ENCODE assay signal across 15 cellular contexts in genomic region chr22:49815641-49816071, GRCh38. TPM values are rescaled to one million over a fixed set of nuclear protein-coding genes. Genes with fewer than 3 reads are reported as not detected.
DNase-seq lines count a peak whose midpoint lies in the region; ATAC-seq, FAIRE-seq and TF ChIP-seq lines count a peak whose summit lies in the region.
"Had no signal": no experiment of that assay in that cellular context is flagged by ENCODE, and none has a peak within 500 bp of the region (broad histone marks: within the 10 kb centered on the region; RNA-seq: fewer than 3 reads in every experiment).

No MANE protein-coding gene starts in this region.

- H3K4me3 Mint-ChIP-seq in activated CD4-positive, alpha-beta memory T cell treated with anti-CD3 and anti-CD28 coated beads, Interleukin-2, amount 10 ng/mL, durations not matched to agents 7 days and 5 days, result no peak overlapping the region
- no peak overlapping the region for H3K4me3 Mint-ChIP-seq in stimulated activated naive CD8-positive, alpha-beta T cell treated with anti-CD3 and anti-CD28 coated beads, Interleukin-15, amount 100 ng/mL, for 72 hours
- H3K4me3 Mint-ChIP-seq in activated T-helper 1 cell treated with anti-CD3 and anti-CD28 coated beads, Interleukin-12 subunit alpha, Interleukin-12 subunit beta, Interleukin-2, Interleukin-4 antibody, amounts not matched to agents 30 ng/mL and 10 ng/mL and 1 ng/mL, durations not matched to agents 14 hours and 24 hours and 36 hours, result no peak overlapping the region
- H3K4me3 Mint-ChIP-seq: brain had no signal

- no peaks in the 10 kb centered on the region for H3K9me3 Mint-ChIP-seq in activated CD4-positive, alpha-beta memory T cell treated with anti-CD3 and anti-CD28 coated beads, Interleukin-2, amount 10 ng/mL, durations not matched to agents 7 days and 5 days
- no peaks in the 10 kb centered on the region for H3K9me3 Mint-ChIP-seq in stimulated activated naive CD8-positive, alpha-beta T cell treated with anti-CD3 and anti-CD28 coated beads, Interleukin-15, amount 100 ng/mL, for 72 hours
- H3K9me3 Mint-ChIP-seq in activated T-helper 1 cell treated with anti-CD3 and anti-CD28 coated beads, Interleukin-12 subunit alpha, Interleukin-12 subunit beta, Interleukin-2, Interleukin-4 antibody, amounts not matched to agents 30 ng/mL and 10 ng/mL and 1 ng/mL, durations not matched to agents 14 hours and 24 hours and 36 hours, result no peaks in the 10 kb centered on the region

- peaks cover 65% of the 10 kb centered on the region for H3K36me3 Mint-ChIP-seq in activated CD4-positive, alpha-beta memory T cell treated with anti-CD3 and anti-CD28 coated beads, Interleukin-2, amount 10 ng/mL, durations not matched to agents 7 days and 5 days (ENCODE audit: low read depth)
- H3K36me3 Mint-ChIP-seq in activated T-helper 1 cell treated with anti-CD3 and anti-CD28 coated beads, Interleukin-12 subunit alpha, Interleukin-12 subunit beta, Interleukin-2, Interleukin-4 antibody, amounts not matched to agents 30 ng/mL and 10 ng/mL and 1 ng/mL, durations not matched to agents 14 hours and 24 hours and 36 hours (ENCODE audit: low read depth), result peaks cover 47% of the 10 kb centered on the region

- H3K27ac ChIP-seq in HepG2 (ENCODE audit: extremely low read length, insufficient read depth, low read length) (no peak overlapping the region), right lobe of liver (no peak overlapping the region)

- FAIRE-seq in HepG2 (lab: Jason Lieb, UNC), result no peak
- FAIRE-seq: frontal cortex had no signal

- H3K9ac ChIP-seq in HepG2 (ENCODE audit: insufficient read depth, low read depth, low read length), result no peak overlapping the region

- DNase-seq in HepG2 (ENCODE audit: low spot score) (no peak), right lobe of liver (no peak), NCI-H2227 treated with DMSO at 0.1 percent for 48 hours (lab: John Stamatoyannopoulos, UW) (no peak), MV-4-11 (lab: John Stamatoyannopoulos, UW) (no peak)
- DNase-seq in activated CD4-positive, alpha-beta memory T cell treated with anti-CD3 and anti-CD28 coated beads, Interleukin-2, amount 10 ng/mL, durations not matched to agents 7 days and 5 days, result peak; percentile 36
- DNase-seq in stimulated activated naive CD8-positive, alpha-beta T cell treated with anti-CD3 and anti-CD28 coated beads, Interleukin-15, amount 100 ng/mL, for 72 hours, result no peak
- DNase-seq in activated T-helper 1 cell treated with anti-CD3 and anti-CD28 coated beads, Interleukin-12 subunit alpha, Interleukin-12 subunit beta, Interleukin-2, Interleukin-4 antibody, amounts not matched to agents 30 ng/mL and 10 ng/mL and 1 ng/mL, durations not matched to agents 14 hours and 24 hours and 36 hours (ENCODE audit: low spot score), result no peak
- DNase-seq: GOT3; KBM-7; NCI-H1694 treated with DMSO at 0.1 percent for 48 hours; NCI-H526; stimulated activated CD4-positive, alpha-beta T cell treated with anti-CD3 and anti-CD28 coated beads, Interleukin-2, amount 100 ng/mL, for 48 hours had no signal

- H3K27me3 Mint-ChIP-seq in activated CD4-positive, alpha-beta memory T cell treated with anti-CD3 and anti-CD28 coated beads, Interleukin-2, amount 10 ng/mL, durations not matched to agents 7 days and 5 days, result no peaks in the 10 kb centered on the region
- no peaks in the 10 kb centered on the region for H3K27me3 Mint-ChIP-seq in stimulated activated naive CD8-positive, alpha-beta T cell treated with anti-CD3 and anti-CD28 coated beads, Interleukin-15, amount 100 ng/mL, for 72 hours
- H3K27me3 Mint-ChIP-seq in activated T-helper 1 cell treated with anti-CD3 and anti-CD28 coated beads, Interleukin-12 subunit alpha, Interleukin-12 subunit beta, Interleukin-2, Interleukin-4 antibody, amounts not matched to agents 30 ng/mL and 10 ng/mL and 1 ng/mL, durations not matched to agents 14 hours and 24 hours and 36 hours (ENCODE audit: insufficient read depth), result no peaks in the 10 kb centered on the region
- H3K27me3 Mint-ChIP-seq: brain had no signal

- H3K4me3 ChIP-seq in HepG2 (replicated peaks in 1 of 3; ENCODE audit: insufficient read depth in 1 of 3, low read depth in 2 of 3, low read length in 3 of 3), result no peak overlapping the region
- H3K4me3 ChIP-seq in right lobe of liver, result no peak overlapping the region

- H3K9me3 ChIP-seq in HepG2 (ENCODE audit: low read length) (no peaks in the 10 kb centered on the region), right lobe of liver (no peaks in the 10 kb centered on the region)

- TF ChIP-seq CTCF in HepG2 (CRISPR knock-in tag; IDR thresholded peaks at IDR 0.05) (no peak), right lobe of liver (IDR thresholded peaks at IDR 0.05) (no peak)

- H4K20me1 ChIP-seq in HepG2 (ENCODE audit: insufficient read depth, low read length), result peaks cover 56% of the 10 kb centered on the region

- CTCF ChIA-PET in HepG2 (lab: Yijun Ruan, JAX; ENCODE audit: low intra/inter-chr PET ratio, low total read pairs), result no interaction called here
- CTCF ChIA-PET in activated CD4-positive, alpha-beta memory T cell treated with anti-CD3 and anti-CD28 coated beads, Interleukin-2, amount 10 ng/mL, durations not matched to agents 7 days and 5 days (lab: Charles Lee), result no interaction called here

- BruUV-seq in HepG2 (replicated peaks; lab: Mats Ljungman, UMichigan), result no TSS peak

- no peak for TF ChIP-seq RAD21 in HepG2 (CRISPR knock-in tag; IDR thresholded peaks at IDR 0.05)

- no peak for TF ChIP-seq POLR2A in HepG2 (IDR thresholded peaks at IDR 0.05; ENCODE audit: insufficient read depth in 1 of 2, low read depth in 2 of 2, low read length in 2 of 2)
- TF ChIP-seq POLR2A in right lobe of liver (IDR thresholded peaks at IDR 0.05), result no peak

- H3K27me3 ChIP-seq in HepG2 (ENCODE audit: control insufficient read depth in 1 of 2, insufficient read depth in 2 of 2, low read length in 2 of 2) (no peaks in the 10 kb centered on the region), right lobe of liver (no peaks in the 10 kb centered on the region)

- in situ Hi-C loops in HepG2 (cut with HindIII; ENCODE audit: extremely low pct_ligation_motif_present, low pct_unique_long_range_greater_than_20kb), result no loop called here

- H3K79me2 ChIP-seq in HepG2 (ENCODE audit: insufficient read depth, low read length), result peaks cover 89% of the 10 kb centered on the region

- no peak overlapping the region for H3K4me2 ChIP-seq in HepG2 (ENCODE audit: low read depth, low read length)

- H3K36me3 ChIP-seq in HepG2 (replicated peaks in 1 of 2; ENCODE audit: control insufficient read depth in 1 of 2, insufficient read depth in 2 of 2, low read length in 2 of 2) (peaks cover 18 to 59% of the 10 kb centered on the region in 2 experiments), right lobe of liver (peaks cover 0 to 38% (median 11%) of the 10 kb centered on the region in 4 donors)

- TF ChIP-seq EP300 in HepG2 (IDR thresholded peaks at IDR 0.05; ENCODE audit: low read depth in 2 of 2, low read length in 2 of 2), result no peak
- TF ChIP-seq EP300 in HepG2 (CRISPR knock-in tag; IDR thresholded peaks at IDR 0.05; ENCODE audit: borderline replicate concordance), result no peak

- ATAC-seq in HepG2, result no peak; the same call in 2 of the 3 replicates
- no peak for ATAC-seq in right lobe of liver
- peak; percentile 69 for ATAC-seq in esophagus mucosa
- ATAC-seq in stimulated activated naive CD8-positive, alpha-beta T cell treated with anti-CD3 and anti-CD28 coated beads, Interleukin-15, amount 100 ng/mL, for 72 hours, result peak; percentile 68

- WGBS in HepG2 (ENCODE audit: low lambda C conversion rate), result 94% methylated on average over 12 of the region's 15 CpGs
- 80% methylated on average over 1 of the region's 15 CpGs for WGBS in right lobe of liver (ENCODE audit: insufficient coverage, low coverage, low lambda C conversion rate, missing lambda C conversion rate)

- H3K4me1 ChIP-seq in HepG2 (ENCODE audit: insufficient read depth, low read length), result peaks cover 7% of the 10 kb centered on the region; the same call in 1 of the 2 replicates
- H3K4me1 ChIP-seq in right lobe of liver, result peaks cover 0 to 20% (median 10%) of the 10 kb centered on the region in 4 donors

- intact Hi-C loops in HepG2 (cut with micrococcal nuclease; ENCODE audit: unreplicated experiment) (no loop called here), right lobe of liver (cut with DNase I) (no loop called here)
- intact Hi-C loops in activated T-helper 1 cell treated with anti-CD3 and anti-CD28 coated beads, Interleukin-12 subunit alpha, Interleukin-12 subunit beta, Interleukin-2, Interleukin-4 antibody, amounts not matched to agents 30 ng/mL and 10 ng/mL and 1 ng/mL, durations not matched to agents 14 hours and 24 hours and 36 hours (cut with micrococcal nuclease), result no loop called here

- peaks cover 67% of the 10 kb centered on the region for H3K4me1 Mint-ChIP-seq in activated CD4-positive, alpha-beta memory T cell treated with anti-CD3 and anti-CD28 coated beads, Interleukin-2, amount 10 ng/mL, durations not matched to agents 7 days and 5 days
- H3K4me1 Mint-ChIP-seq in stimulated activated naive CD8-positive, alpha-beta T cell treated with anti-CD3 and anti-CD28 coated beads, Interleukin-15, amount 100 ng/mL, for 72 hours, result peaks cover 85% of the 10 kb centered on the region
- H3K4me1 Mint-ChIP-seq in activated T-helper 1 cell treated with anti-CD3 and anti-CD28 coated beads, Interleukin-12 subunit alpha, Interleukin-12 subunit beta, Interleukin-2, Interleukin-4 antibody, amounts not matched to agents 30 ng/mL and 10 ng/mL and 1 ng/mL, durations not matched to agents 14 hours and 24 hours and 36 hours (ENCODE audit: low read depth), result peaks cover 56% of the 10 kb centered on the region

- no peak overlapping the region for H2AFZ ChIP-seq in HepG2 (ENCODE audit: low read length)

- H3K27ac Mint-ChIP-seq in activated CD4-positive, alpha-beta memory T cell treated with anti-CD3 and anti-CD28 coated beads, Interleukin-2, amount 10 ng/mL, durations not matched to agents 7 days and 5 days, result peak overlapping the region; percentile 67
- peak overlapping the region in 1 of 2 donors; percentile 90 for H3K27ac Mint-ChIP-seq in stimulated activated naive CD8-positive, alpha-beta T cell treated with anti-CD3 and anti-CD28 coated beads, Interleukin-15, amount 100 ng/mL, for 72 hours
- no peak overlapping the region for H3K27ac Mint-ChIP-seq in activated T-helper 1 cell treated with anti-CD3 and anti-CD28 coated beads, Interleukin-12 subunit alpha, Interleukin-12 subunit beta, Interleukin-2, Interleukin-4 antibody, amounts not matched to agents 30 ng/mL and 10 ng/mL and 1 ng/mL, durations not matched to agents 14 hours and 24 hours and 36 hours

- POLR2A ChIA-PET in HepG2 (lab: Yijun Ruan, JAX), result no interaction called here
- POLR2A ChIA-PET in activated CD4-positive, alpha-beta memory T cell treated with anti-CD3 and anti-CD28 coated beads, Interleukin-2, amount 10 ng/mL, durations not matched to agents 7 days and 5 days (lab: Charles Lee), result interaction anchor here (1.3 to 2.1 kb wide), 4 partner anchors 11 to 65 kb away, joined by 4 to 8 read pairs (median 5); no protein-coding TSS in a partner anchor

RNA-seq across cellular contexts. Expression of gene BRD1, which starts 12.0 kb away (rescaled TPM):
- total RNA-seq in HepG2 (2016; rRNA removed; fragmentation: Illumina TruSeq; extraction: Trizol) (6.6 and 12.0 TPM in 2 replicates), right lobe of liver (10 to 100 TPM in 5 of 6 experiments, 1 to 10 TPM in 1; 9.3 to 17.8 (median 11.6) TPM), esophagus mucosa (23.8 TPM)
- total RNA-seq in HepG2 (2016; cell fraction: cytosol; rRNA removed; fragmentation: Illumina TruSeq; extraction: Trizol; ENCODE audit: low read depth), result 6.1 and 7.5 TPM in 2 replicates
- 6.3 and 13.3 TPM in 2 replicates for total RNA-seq in HepG2 (2016; cell fraction: insoluble cytoplasmic fraction; rRNA removed; fragmentation: Illumina TruSeq; extraction: Trizol)
- total RNA-seq in HepG2 (2016; cell fraction: membrane; rRNA removed; fragmentation: Illumina TruSeq; extraction: Trizol), result 6.7 and 8.2 TPM in 2 replicates
- 14.2 and 15.7 TPM in 2 replicates for total RNA-seq in HepG2 (2016; cell fraction: nucleus; rRNA removed; fragmentation: Illumina TruSeq; extraction: Trizol)
- polyA plus RNA-seq in HepG2 (2011; rRNA removed), result 5.1 and 6.4 TPM in 2 replicates
- 3.8 and 3.9 TPM in 2 replicates for polyA plus RNA-seq in HepG2 (2011; cell fraction: cytosol; rRNA removed)
- polyA plus RNA-seq in HepG2 (2011; cell fraction: nucleus; rRNA removed), result 29.0 and 31.0 TPM in 2 replicates
- polyA plus RNA-seq in HepG2 (2012), result 14.8 and 16.2 TPM in 2 replicates
- 0.67 and 0.95 TPM in 2 replicates for polyA plus RNA-seq in HepG2 (2016; cell fraction: cytosol; fragmentation: Illumina TruSeq; extraction: Trizol; ENCODE audit: low read depth)
- polyA plus RNA-seq in HepG2 (2016; cell fraction: insoluble cytoplasmic fraction; fragmentation: Illumina TruSeq; extraction: Trizol; ENCODE audit: low read depth), result 8.8 and 10.0 TPM in 2 replicates
- polyA plus RNA-seq in HepG2 (2016; cell fraction: membrane; fragmentation: Illumina TruSeq; extraction: Trizol; ENCODE audit: low read depth), result 2.6 and 3.2 TPM in 2 replicates
- 28.8 and 30.8 TPM in 2 replicates for polyA plus RNA-seq in HepG2 (2016; cell fraction: nucleus; fragmentation: Illumina TruSeq; extraction: Trizol; ENCODE audit: insufficient read depth, low read depth)
- 4.2 and 8.4 TPM in 2 replicates for polyA minus RNA-seq in HepG2 (2011; rRNA and poly(A)+ RNA removed; ENCODE audit: low replicate concordance)
- 7.6 and 8.3 TPM in 2 replicates for polyA minus RNA-seq in HepG2 (2011; cell fraction: cytosol; rRNA and poly(A)+ RNA removed)
- 29.1 and 32.0 TPM in 2 replicates for polyA minus RNA-seq in HepG2 (2011; cell fraction: nucleus; rRNA and poly(A)+ RNA removed)
- 10 to 100 TPM; 54.7 to 55.4 TPM for total RNA-seq in activated CD4-positive, alpha-beta memory T cell treated with anti-CD3 and anti-CD28 coated beads, Interleukin-2, amount 10 ng/mL, durations not matched to agents 7 days and 5 days
- total RNA-seq in activated T-helper 1 cell treated with anti-CD3 and anti-CD28 coated beads, Interleukin-12 subunit alpha, Interleukin-12 subunit beta, Interleukin-2, Interleukin-4 antibody, amounts not matched to agents 30 ng/mL and 10 ng/mL and 1 ng/mL, durations not matched to agents 14 hours and 24 hours and 36 hours, result 45.5 and 46.8 TPM in 2 replicates

RNA-seq across cellular contexts. Expression of gene ZBED4, which starts 38.0 kb away (rescaled TPM):
- total RNA-seq in HepG2 (2016; rRNA removed; fragmentation: Illumina TruSeq; extraction: Trizol), result 9.6 and 11.9 TPM in 2 replicates
- total RNA-seq in HepG2 (2016; cell fraction: cytosol; rRNA removed; fragmentation: Illumina TruSeq; extraction: Trizol; ENCODE audit: low read depth), result 0.91 and 1.3 TPM in 2 replicates
- 9.6 and 9.7 TPM in 2 replicates for total RNA-seq in HepG2 (2016; cell fraction: insoluble cytoplasmic fraction; rRNA removed; fragmentation: Illumina TruSeq; extraction: Trizol)
- total RNA-seq in HepG2 (2016; cell fraction: membrane; rRNA removed; fragmentation: Illumina TruSeq; extraction: Trizol), result 5.5 TPM in 2 replicates
- total RNA-seq in HepG2 (2016; cell fraction: nucleus; rRNA removed; fragmentation: Illumina TruSeq; extraction: Trizol), result 8.0 and 9.8 TPM in 2 replicates
- 5.4 and 6.0 TPM in 2 replicates for polyA plus RNA-seq in HepG2 (2011; rRNA removed)
- polyA plus RNA-seq in HepG2 (2011; cell fraction: cytosol; rRNA removed), result 4.8 and 5.6 TPM in 2 replicates
- polyA plus RNA-seq in HepG2 (2011; cell fraction: nucleus; rRNA removed), result 9.9 and 11.1 TPM in 2 replicates
- polyA plus RNA-seq in HepG2 (2012), result 9.9 and 11.2 TPM in 2 replicates
- polyA plus RNA-seq in HepG2 (2016; cell fraction: cytosol; fragmentation: Illumina TruSeq; extraction: Trizol; ENCODE audit: low read depth), result 0.43 and 0.49 TPM in 2 replicates
- 9.0 and 10.5 TPM in 2 replicates for polyA plus RNA-seq in HepG2 (2016; cell fraction: insoluble cytoplasmic fraction; fragmentation: Illumina TruSeq; extraction: Trizol; ENCODE audit: low read depth)
- 2.4 and 2.7 TPM in 2 replicates for polyA plus RNA-seq in HepG2 (2016; cell fraction: membrane; fragmentation: Illumina TruSeq; extraction: Trizol; ENCODE audit: low read depth)
- polyA plus RNA-seq in HepG2 (2016; cell fraction: nucleus; fragmentation: Illumina TruSeq; extraction: Trizol; ENCODE audit: insufficient read depth, low read depth), result 13.2 and 13.5 TPM in 2 replicates
- polyA minus RNA-seq in HepG2 (2011; rRNA and poly(A)+ RNA removed; ENCODE audit: low replicate concordance), result 7.8 and 12.8 TPM in 2 replicates
- polyA minus RNA-seq in HepG2 (2011; cell fraction: cytosol; rRNA and poly(A)+ RNA removed), result 8.8 and 10.3 TPM in 2 replicates
- 12.1 and 13.2 TPM in 2 replicates for polyA minus RNA-seq in HepG2 (2011; cell fraction: nucleus; rRNA and poly(A)+ RNA removed)
- 1 to 10 TPM; 4.1 to 9.3 (median 5.2) TPM for total RNA-seq in right lobe of liver
- 10 to 100 TPM; 20.6 to 21.8 TPM for total RNA-seq in activated CD4-positive, alpha-beta memory T cell treated with anti-CD3 and anti-CD28 coated beads, Interleukin-2, amount 10 ng/mL, durations not matched to agents 7 days and 5 days
- total RNA-seq in esophagus mucosa, result 9.0 TPM
- total RNA-seq in activated T-helper 1 cell treated with anti-CD3 and anti-CD28 coated beads, Interleukin-12 subunit alpha, Interleukin-12 subunit beta, Interleukin-2, Interleukin-4 antibody, amounts not matched to agents 30 ng/mL and 10 ng/mL and 1 ng/mL, durations not matched to agents 14 hours and 24 hours and 36 hours, result 19.4 and 20.9 TPM in 2 replicates

Comparison
In these comparisons a context has a peak if more than half of its experiments do, and no peak if none do; other contexts are left out.
1. ATAC-seq: peak in esophagus mucosa (single experiment) and stimulated activated naive CD8-positive, alpha-beta T cell treated with anti-CD3 and anti-CD28 coated beads, Interleukin-15, amount 100 ng/mL, for 72 hours (single experiment); none in HepG2 (single experiment) and right lobe of liver (0 of 4).